8 cellular contexts compared by ENCODE assay signal in the genomic region with DNA sequence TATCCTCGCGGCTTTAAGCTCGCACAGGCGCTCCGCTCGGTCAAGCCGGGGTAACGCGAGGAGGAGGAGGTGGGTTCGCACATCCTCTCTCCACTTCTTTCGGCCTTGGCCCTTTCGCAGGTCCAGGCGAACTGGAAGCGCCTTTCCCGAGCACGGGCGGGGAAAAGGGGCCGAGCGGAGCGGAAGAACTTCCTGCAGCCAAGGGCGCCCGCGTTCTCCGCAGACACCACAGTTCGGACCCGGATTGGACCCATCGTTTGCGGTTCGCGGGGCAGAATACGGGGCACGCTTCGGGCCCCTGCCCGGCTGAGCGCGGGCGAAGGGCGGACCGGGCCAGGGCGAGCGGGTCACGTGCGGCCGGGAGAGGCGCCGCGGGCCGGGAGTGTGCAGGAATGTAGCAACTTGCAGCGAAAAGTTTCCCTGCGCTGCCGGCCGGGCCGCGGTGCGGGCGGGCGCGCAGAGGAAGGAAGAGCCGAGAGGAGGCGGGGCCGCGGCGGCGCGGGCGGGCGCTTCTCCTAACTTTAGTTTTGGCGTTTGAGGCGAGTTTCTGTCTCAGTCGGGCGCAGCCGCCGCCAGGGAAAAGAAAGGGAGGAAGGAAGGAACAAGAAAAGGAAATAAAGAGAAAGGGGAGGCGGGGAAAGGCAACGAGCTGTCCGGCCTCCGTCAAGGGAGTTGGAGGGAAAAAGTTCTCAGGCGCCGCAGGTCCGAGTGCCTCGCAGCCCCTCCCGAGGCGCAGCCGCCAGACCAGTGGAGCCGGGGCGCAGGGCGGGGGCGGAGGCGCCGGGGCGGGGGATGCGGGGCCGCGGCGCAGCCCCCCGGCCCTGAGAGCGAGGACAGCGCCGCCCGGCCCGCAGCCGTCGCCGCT. TPM values are rescaled to one million over a fixed set of nuclear protein-coding genes. Genes with fewer than 3 reads are reported as not detected.
DNase-seq lines count a peak whose midpoint lies in the region; TF ChIP-seq lines count a peak whose summit lies in the region.

YAP1 (plus strand) TSS at position 552 of the 865 bp plus-strand sequence. CDS start 402 bp downstream, outside the sequence.

- H3K27me3 ChIP-seq in H7 (ENCODE audit: control insufficient read depth, insufficient read depth, low read length): no peaks in the 10 kb centered on the region

- H3K4me3 ChIP-seq in H7 (ENCODE audit: insufficient read depth, low read depth, low read length) (peak within 1 kb of the TSS; percentile 92), choroid plexus epithelial cell (ENCODE audit: low read depth, low read length) (peak within 1 kb of the TSS; percentile 87)

- TF ChIP-seq CTCF in choroid plexus epithelial cell (conservative IDR thresholded peaks at IDR 0.05; ENCODE audit: low read depth, low read length): no peak

- peak; percentile 31 for DNase-seq in GDM1 (lab: John Stamatoyannopoulos, UW)
- peak; percentile 90 for DNase-seq in H7
- peak; percentile 86 for DNase-seq in LoVo (ENCODE audit: low spot score)
- DNase-seq in activated CD4-positive, alpha-beta T cell treated with anti-CD3 and anti-CD28 coated beads for 4 hours: peak; percentile 59 to 64
- DNase-seq in choroid plexus epithelial cell (ENCODE audit: low read depth): peak; percentile 95
- peak; percentile 94 for DNase-seq in kidney tubule cell (ENCODE audit: low spot score)
- peak; percentile 81 for DNase-seq in stimulated activated CD4-positive, alpha-beta T cell treated with anti-CD3 and anti-CD28 coated beads, Interleukin-15, amount 100 ng/mL, for 24 hours
- no peak for DNase-seq in NK-92 (lab: John Stamatoyannopoulos, UW; ENCODE audit: unreplicated experiment)

- H3K36me3 ChIP-seq in H7 (replicated peaks; ENCODE audit: control insufficient read depth, insufficient read depth, low read length): peaks cover 1% of the 10 kb centered on the region; the same call in 1 of the 2 replicates

RNA-seq across cellular contexts. Expression of gene YAP1, which starts in this region (rescaled TPM):
- 76.2 and 80.5 TPM in 2 replicates for total RNA-seq in H7 (2014; rRNA removed; shearing (Covaris generic))
